Comparison of ENCODE assay signal across 8 cellular contexts in the genomic region with DNA sequence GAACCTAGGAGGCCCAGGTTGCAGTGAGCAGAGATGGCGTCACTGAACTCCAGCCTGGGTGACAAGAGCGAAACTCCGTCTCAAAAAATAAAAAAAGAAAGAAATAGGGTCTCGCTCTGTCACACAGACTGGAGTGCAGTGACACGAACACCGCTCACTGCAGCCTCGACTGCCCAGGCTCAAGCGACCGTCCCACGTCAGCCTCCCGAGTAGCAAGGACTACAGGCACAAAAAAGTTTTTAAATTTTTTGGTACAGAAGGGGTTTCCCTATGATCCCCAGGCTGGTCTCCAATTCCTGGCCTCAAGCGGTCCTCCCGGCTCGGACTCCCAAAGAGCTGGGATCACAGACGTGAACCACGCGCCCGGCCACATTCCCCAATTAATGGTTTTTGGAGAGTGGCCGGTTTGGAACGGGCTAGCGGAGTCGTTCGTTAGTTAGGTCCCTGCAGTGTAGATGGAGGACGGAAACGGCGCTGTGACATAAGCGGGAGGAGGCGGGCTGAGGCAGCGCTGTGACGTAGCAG. TPM values are rescaled to one million over a fixed set of nuclear protein-coding genes. Genes with fewer than 3 reads are reported as not detected.
DNase-seq lines count a peak whose midpoint lies in the region; ATAC-seq and TF ChIP-seq lines count a peak whose summit lies in the region.

No MANE protein-coding gene starts in this region.

- H3K9ac ChIP-seq in liver (ENCODE audit: low read depth in 1 of 2, low read length in 2 of 2): peak overlapping the region; percentile 8 to 49

- H3K4me1 ChIP-seq in adrenal gland (replicated peaks in 1 of 2) (peaks cover 15 to 33% of the 10 kb centered on the region in 2 donors), liver (ENCODE audit: control insufficient read depth in 4 of 4, insufficient read depth in 4 of 4, low read length in 3 of 4) (peaks cover 14 to 30% (median 23%) of the 10 kb centered on the region in 4 donors), thyroid gland (peaks cover 23 to 36% of the 10 kb centered on the region in 2 donors)

- whole genome bisulfite sequencing in adrenal gland, 4 donors: 23 to 25% (median 23%) methylated on average over 24 to 30 of the region's 30 CpGs
- 29% methylated on average over 30 of the region's 30 CpGs for WGBS in liver
- WGBS in thyroid gland, 2 donors: 25 to 45% methylated on average over 17 to 30 of the region's 30 CpGs

- DNase-seq in activated CD8-positive, alpha-beta memory T cell treated with anti-CD3 and anti-CD28 coated beads, Interleukin-2, amount 10 ng/mL, durations not matched to agents 7 days and 5 days: no peak
- DNase-seq in activated CD8-positive, alpha-beta memory T cell treated with anti-CD3 and anti-CD28 coated beads, Interleukin-2, amount 50 U/mL, for 4 hours: no peak
- DNase-seq in adrenal gland: no peak
- no peak for DNase-seq in thyroid gland
- DNase-seq in SW 1271 (lab: John Stamatoyannopoulos, UW): no peak
- DNase-seq in nucleus accumbens (lab: John Stamatoyannopoulos, UW): no peak

- H3K36me3 ChIP-seq in adrenal gland (replicated peaks in 1 of 2): peaks cover 0 to 4% of the 10 kb centered on the region in 2 donors
- H3K36me3 ChIP-seq in liver (ENCODE audit: control insufficient read depth in 4 of 4, insufficient read depth in 3 of 4, low read depth in 1 of 4, low read length in 3 of 4): no peaks in the 10 kb centered on the region
- H3K36me3 ChIP-seq in thyroid gland: no peaks in the 10 kb centered on the region

- no peaks in the 10 kb centered on the region for H3K9me3 Mint-ChIP-seq in activated CD8-positive, alpha-beta memory T cell treated with anti-CD3 and anti-CD28 coated beads, Interleukin-2, amount 10 ng/mL, durations not matched to agents 7 days and 5 days (ENCODE audit: low read depth)

- intact Hi-C loops in adrenal gland (cut with DNase I): no loop called here
- intact Hi-C loops in thyroid gland (cut with DNase I): loop anchor here (10.0 kb wide), 1 partner anchor 75 kb away; no protein-coding TSS in a partner anchor

- H3K27me3 ChIP-seq in adrenal gland (no peaks in the 10 kb centered on the region), liver (ENCODE audit: control insufficient read depth in 4 of 4, insufficient read depth in 4 of 4, low read length in 3 of 4) (no peaks in the 10 kb centered on the region), thyroid gland (no peaks in the 10 kb centered on the region)

- H3K36me3 Mint-ChIP-seq in activated CD8-positive, alpha-beta memory T cell treated with anti-CD3 and anti-CD28 coated beads, Interleukin-2, amount 10 ng/mL, durations not matched to agents 7 days and 5 days: peaks cover 21% of the 10 kb centered on the region

- H3K4me3 Mint-ChIP-seq in activated CD8-positive, alpha-beta memory T cell treated with anti-CD3 and anti-CD28 coated beads, Interleukin-2, amount 10 ng/mL, durations not matched to agents 7 days and 5 days: peak overlapping the region; percentile 98

- peak overlapping the region in 2 of 4 donors; percentile 8 to 87 for H3K4me3 ChIP-seq in adrenal gland
- peak overlapping the region; percentile 63 to 85 (median 77) for H3K4me3 ChIP-seq in liver (ENCODE audit: low read depth in 1 of 3, low read length in 3 of 3)
- H3K4me3 ChIP-seq in thyroid gland (replicated peaks in 1 of 3): peak overlapping the region; percentile 21 to 98 (median 34)

- H3K27ac ChIP-seq in adrenal gland (peak overlapping the region; percentile 72 to 99 (median 98)), liver (ENCODE audit: low read depth in 1 of 2, low read length in 2 of 2) (peak overlapping the region; percentile 88 to 97), thyroid gland (peak overlapping the region; percentile 78 to 97 (median 90))

- no peak for TF ChIP-seq CTCF in adrenal gland (IDR thresholded peaks at IDR 0.05)
- TF ChIP-seq CTCF in liver (IDR thresholded peaks at IDR 0.05; ENCODE audit: low read depth, low read length, missing input control): no peak
- no peak for TF ChIP-seq CTCF in thyroid gland (IDR thresholded peaks at IDR 0.05)

- TF ChIP-seq RAD21 in liver (IDR thresholded peaks at IDR 0.05): peak in 1 of 2 donors; percentile 22

- H3K4me1 Mint-ChIP-seq in activated CD8-positive, alpha-beta memory T cell treated with anti-CD3 and anti-CD28 coated beads, Interleukin-2, amount 10 ng/mL, durations not matched to agents 7 days and 5 days: peaks cover 45% of the 10 kb centered on the region

- no peak for ATAC-seq in activated CD8-positive, alpha-beta memory T cell treated with anti-CD3 and anti-CD28 coated beads, Interleukin-2, amount 10 ng/mL, durations not matched to agents 7 days and 5 days
- no peak for ATAC-seq in HG03097 (IDR thresholded peaks at IDR 0.05; ENCODE audit: low FRiP score, unreplicated experiment)

- CTCF ChIA-PET in activated CD8-positive, alpha-beta memory T cell treated with anti-CD3 and anti-CD28 coated beads, Interleukin-2, amount 10 ng/mL, durations not matched to agents 7 days and 5 days (lab: Charles Lee): interaction anchor here (0.7 to 5.1 kb wide), 3 partner anchors 9 to 324 kb away, joined by 3 to 57 read pairs (median 15); partner anchors contain the start of gene IBA57

- H3K9me3 ChIP-seq in adrenal gland (replicated peaks in 1 of 3): no peaks in the 10 kb centered on the region
- H3K9me3 ChIP-seq in liver (ENCODE audit: control insufficient read depth in 4 of 4, low read length in 3 of 4): no peaks in the 10 kb centered on the region
- no peaks in the 10 kb centered on the region for H3K9me3 ChIP-seq in thyroid gland

- peak overlapping the region; percentile 99 for H3K27ac Mint-ChIP-seq in activated CD8-positive, alpha-beta memory T cell treated with anti-CD3 and anti-CD28 coated beads, Interleukin-2, amount 10 ng/mL, durations not matched to agents 7 days and 5 days

- H3K27me3 Mint-ChIP-seq in activated CD8-positive, alpha-beta memory T cell treated with anti-CD3 and anti-CD28 coated beads, Interleukin-2, amount 10 ng/mL, durations not matched to agents 7 days and 5 days: peaks cover 10% of the 10 kb centered on the region

- TF ChIP-seq POLR2A in adrenal gland (IDR thresholded peaks at IDR 0.05): no peak
- TF ChIP-seq POLR2A in thyroid gland (IDR thresholded peaks at IDR 0.05): no peak

TF ChIP-seq in liver, 16 proteins besides CTCF, POLR2A, EP300 and RAD21:
- TF ChIP-seq NR2F2 (IDR thresholded peaks at IDR 0.05) (no peak), YY1 (IDR thresholded peaks at IDR 0.05) (peak; percentile 63)

RNA-seq across cellular contexts. Expression of gene GUK1, which starts 0.6 kb away (rescaled TPM):
- 100 to 1,000 TPM; 262 to 325 TPM for total RNA-seq in activated CD8-positive, alpha-beta memory T cell treated with anti-CD3 and anti-CD28 coated beads, Interleukin-2, amount 10 ng/mL, durations not matched to agents 7 days and 5 days
- total RNA-seq in adrenal gland (100 to 1,000 TPM; 162 to 427 (median 236) TPM), liver (100 to 1,000 TPM; 147 to 251 TPM), thyroid gland (100 to 1,000 TPM; 157 to 385 (median 283) TPM)
- polyA plus RNA-seq in adrenal gland (100 to 1,000 TPM in 2 of 3 donors, 10 to 100 TPM in 1; 42.3 to 414 (median 388) TPM), liver (100 to 1,000 TPM; 186 to 245 TPM)

RNA-seq across cellular contexts. Expression of gene GJC2, which starts 10.3 kb away (rescaled TPM):
- total RNA-seq in activated CD8-positive, alpha-beta memory T cell treated with anti-CD3 and anti-CD28 coated beads, Interleukin-2, amount 10 ng/mL, durations not matched to agents 7 days and 5 days: 1 to 10 TPM; 1.1 to 1.8 TPM
- 1 to 10 TPM in 7 of 8 donors, under 1 TPM in 1; 0.87 to 4.1 (median 1.3) TPM for total RNA-seq in adrenal gland
- 1 to 10 TPM in 2 of 3 donors, under 1 TPM in 1; 0.05 to 2.1 (median 1.8) TPM for polyA plus RNA-seq in adrenal gland
- under 1 TPM; 0.25 to 0.79 TPM for total RNA-seq in liver
- under 1 TPM in 1 of 2 donors, not detected in 1; 0.10 TPM for polyA plus RNA-seq in liver
- 10 to 100 TPM in 1 of 4 donors, 1 to 10 TPM in 3; 2.1 to 14.0 (median 3.8) TPM for total RNA-seq in thyroid gland

RNA-seq across cellular contexts. Expression of gene IBA57, which starts 26.1 kb away (rescaled TPM):
- total RNA-seq in activated CD8-positive, alpha-beta memory T cell treated with anti-CD3 and anti-CD28 coated beads, Interleukin-2, amount 10 ng/mL, durations not matched to agents 7 days and 5 days: 1 to 10 TPM; 6.8 to 8.5 TPM
- 10 to 100 TPM; 10.7 to 40.6 (median 17.8) TPM for total RNA-seq in adrenal gland
- polyA plus RNA-seq in adrenal gland: 1 to 10 TPM; 1.4 to 3.8 (median 2.9) TPM
- total RNA-seq in liver: 10 to 100 TPM in 1 of 2 donors, 1 to 10 TPM in 1; 8.4 to 12.0 TPM
- 1 to 10 TPM; 1.6 to 8.5 TPM for polyA plus RNA-seq in liver
- total RNA-seq in thyroid gland: 10 to 100 TPM in 2 of 4 donors, 1 to 10 TPM in 2; 4.0 to 15.0 (median 11.7) TPM

RNA-seq across cellular contexts. Expression of gene MRPL55, which starts 30.4 kb away (rescaled TPM):
- total RNA-seq in activated CD8-positive, alpha-beta memory T cell treated with anti-CD3 and anti-CD28 coated beads, Interleukin-2, amount 10 ng/mL, durations not matched to agents 7 days and 5 days: 10 to 100 TPM; 51.9 to 56.4 TPM
- total RNA-seq in adrenal gland: 100 to 1,000 TPM in 2 of 8 donors, 10 to 100 TPM in 6; 56.4 to 120 (median 70.8) TPM
- 100 to 1,000 TPM in 2 of 3 donors, 10 to 100 TPM in 1; 25.1 to 309 (median 303) TPM for polyA plus RNA-seq in adrenal gland
- total RNA-seq in liver: 10 to 100 TPM; 38.9 to 44.4 TPM
- polyA plus RNA-seq in liver: 100 to 1,000 TPM in 1 of 2 donors, 10 to 100 TPM in 1; 79.5 to 119 TPM
- total RNA-seq in thyroid gland: 100 to 1,000 TPM in 1 of 4 donors, 10 to 100 TPM in 3; 23.5 to 125 (median 87.5) TPM

RNA-seq across cellular contexts. Expression of gene C1orf35, which starts 36.3 kb away (rescaled TPM):
- 10 to 100 TPM; 24.1 to 27.0 TPM for total RNA-seq in activated CD8-positive, alpha-beta memory T cell treated with anti-CD3 and anti-CD28 coated beads, Interleukin-2, amount 10 ng/mL, durations not matched to agents 7 days and 5 days
- total RNA-seq in adrenal gland (10 to 100 TPM in 6 of 8 donors, 1 to 10 TPM in 2; 8.0 to 24.8 (median 15.4) TPM), liver (1 to 10 TPM; 4.0 to 6.9 TPM), thyroid gland (10 to 100 TPM in 3 of 4 donors, 1 to 10 TPM in 1; 8.3 to 26.5 (median 13.6) TPM)
- polyA plus RNA-seq in adrenal gland (10 to 100 TPM in 2 of 3 donors, 1 to 10 TPM in 1; 5.0 to 42.0 (median 36.0) TPM), liver (1 to 10 TPM; 6.0 to 7.5 TPM)
